ENCODE assay signal across 9 cellular contexts in genomic region chr14:65290830-65291229, GRCh38.
DNase-seq lines count a peak whose midpoint lies in the region; ATAC-seq and TF ChIP-seq lines count a peak whose summit lies in the region.
"Had no signal": no experiment of that assay in that cellular context is flagged by ENCODE, and none has a peak within 500 bp of the region (broad histone marks: within the 10 kb centered on the region; RNA-seq: fewer than 3 reads in every experiment).

No MANE protein-coding gene starts in this region.

- no peaks in the 10 kb centered on the region for H3K27me3 Mint-ChIP-seq in T-helper 2 cell treated with Interferon-gamma antibody and Interleukin-4, amounts not matched to agents 5 μg/mL and 100 μg/mL, for 36 hours (ENCODE audit: low read depth)
- no peaks in the 10 kb centered on the region for H3K27me3 Mint-ChIP-seq in stimulated activated naive B cell treated with anti-CD40 and anti-IgM and Interleukin-4, amounts not matched to agents 10 μg/mL and 1 μg/mL and 100 μg/mL, for 72 hours

- H3K4me3 ChIP-seq in epithelial cell of proximal tubule (ENCODE audit: low read depth, low read length): no peak overlapping the region
- H3K4me3 ChIP-seq: pancreas had no signal

- peak; percentile 50 for DNase-seq in activated T-cell treated with anti-CD3 and anti-CD28 coated beads for 48 hours (ENCODE audit: low read depth)
- DNase-seq in activated T-cell treated with anti-CD3 and anti-CD28 coated beads, Interleukin-2, amount 50 U/mL, for 1 hour: no peak
- DNase-seq in T-helper 2 cell treated with Interferon-gamma antibody and Interleukin-4, amounts not matched to agents 5 μg/mL and 100 μg/mL, for 36 hours (ENCODE audit: low spot score): peak; percentile 74
- peak; percentile 59 for DNase-seq in epithelial cell of proximal tubule (ENCODE audit: low read depth)
- peak; percentile 71 for DNase-seq in stimulated activated naive B cell treated with anti-CD40 and anti-IgM and Interleukin-4, amounts not matched to agents 10 μg/mL and 1 μg/mL and 100 μg/mL, for 72 hours
- DNase-seq in GM19238 (ENCODE audit: insufficient read length, low spot score): no peak
- DNase-seq: pancreas had no signal

- peaks cover 48% of the 10 kb centered on the region for H3K4me1 Mint-ChIP-seq in T-helper 2 cell treated with Interferon-gamma antibody and Interleukin-4, amounts not matched to agents 5 μg/mL and 100 μg/mL, for 36 hours (ENCODE audit: low read depth)
- H3K4me1 Mint-ChIP-seq in stimulated activated naive B cell treated with anti-CD40 and anti-IgM and Interleukin-4, amounts not matched to agents 10 μg/mL and 1 μg/mL and 100 μg/mL, for 72 hours: peaks cover 40 to 63% of the 10 kb centered on the region in 2 donors

- no peak for TF ChIP-seq CTCF in epithelial cell of proximal tubule (conservative IDR thresholded peaks at IDR 0.05; ENCODE audit: low read depth, low read length)

- peak overlapping the region; percentile 42 for H3K4me3 Mint-ChIP-seq in T-helper 2 cell treated with Interferon-gamma antibody and Interleukin-4, amounts not matched to agents 5 μg/mL and 100 μg/mL, for 36 hours
- peak overlapping the region; percentile 4 to 22 for H3K4me3 Mint-ChIP-seq in stimulated activated naive B cell treated with anti-CD40 and anti-IgM and Interleukin-4, amounts not matched to agents 10 μg/mL and 1 μg/mL and 100 μg/mL, for 72 hours

- peak overlapping the region; percentile 87 for H3K27ac Mint-ChIP-seq in T-helper 2 cell treated with Interferon-gamma antibody and Interleukin-4, amounts not matched to agents 5 μg/mL and 100 μg/mL, for 36 hours
- H3K27ac Mint-ChIP-seq in stimulated activated naive B cell treated with anti-CD40 and anti-IgM and Interleukin-4, amounts not matched to agents 10 μg/mL and 1 μg/mL and 100 μg/mL, for 72 hours: peak overlapping the region; percentile 44

- peaks cover 14% of the 10 kb centered on the region for H3K36me3 Mint-ChIP-seq in T-helper 2 cell treated with Interferon-gamma antibody and Interleukin-4, amounts not matched to agents 5 μg/mL and 100 μg/mL, for 36 hours (ENCODE audit: low read depth)
- H3K36me3 Mint-ChIP-seq in stimulated activated naive B cell treated with anti-CD40 and anti-IgM and Interleukin-4, amounts not matched to agents 10 μg/mL and 1 μg/mL and 100 μg/mL, for 72 hours: peaks cover 3 to 6% of the 10 kb centered on the region in 2 donors

- peaks cover 4% of the 10 kb centered on the region for H3K9me3 Mint-ChIP-seq in T-helper 2 cell treated with Interferon-gamma antibody and Interleukin-4, amounts not matched to agents 5 μg/mL and 100 μg/mL, for 36 hours
- H3K9me3 Mint-ChIP-seq in stimulated activated naive B cell treated with anti-CD40 and anti-IgM and Interleukin-4, amounts not matched to agents 10 μg/mL and 1 μg/mL and 100 μg/mL, for 72 hours: peaks cover 0 to 5% of the 10 kb centered on the region in 2 donors

- ATAC-seq in stimulated activated naive B cell treated with anti-CD40 and anti-IgM and Interleukin-4, amounts not matched to agents 10 μg/mL and 1 μg/mL and 100 μg/mL, for 72 hours (replicated peaks): peak; percentile 29 to 35
- ATAC-seq in HG02970 (IDR thresholded peaks at IDR 0.05; ENCODE audit: low FRiP score, unreplicated experiment) (no peak), HG02763 (IDR thresholded peaks at IDR 0.05; ENCODE audit: unreplicated experiment) (no peak)

Comparison
In these comparisons a context has a peak if more than half of its experiments do, and no peak if none do; other contexts are left out.
1. DNase-seq: peak in activated T-cell treated with anti-CD3 and anti-CD28 coated beads for 48 hours (single experiment), T-helper 2 cell treated with Interferon-gamma antibody and Interleukin-4, amounts not matched to agents 5 μg/mL and 100 μg/mL, for 36 hours (single experiment), epithelial cell of proximal tubule (single experiment) and stimulated activated naive B cell treated with anti-CD40 and anti-IgM and Interleukin-4, amounts not matched to agents 10 μg/mL and 1 μg/mL and 100 μg/mL, for 72 hours (single experiment); none in activated T-cell treated with anti-CD3 and anti-CD28 coated beads, Interleukin-2, amount 50 U/mL, for 1 hour (single experiment) and GM19238 (single experiment).
2. ATAC-seq: peak in stimulated activated naive B cell treated with anti-CD40 and anti-IgM and Interleukin-4, amounts not matched to agents 10 μg/mL and 1 μg/mL and 100 μg/mL, for 72 hours (2 of 2); none in HG02970 (single experiment) and HG02763 (single experiment).